In the genomic region with DNA sequence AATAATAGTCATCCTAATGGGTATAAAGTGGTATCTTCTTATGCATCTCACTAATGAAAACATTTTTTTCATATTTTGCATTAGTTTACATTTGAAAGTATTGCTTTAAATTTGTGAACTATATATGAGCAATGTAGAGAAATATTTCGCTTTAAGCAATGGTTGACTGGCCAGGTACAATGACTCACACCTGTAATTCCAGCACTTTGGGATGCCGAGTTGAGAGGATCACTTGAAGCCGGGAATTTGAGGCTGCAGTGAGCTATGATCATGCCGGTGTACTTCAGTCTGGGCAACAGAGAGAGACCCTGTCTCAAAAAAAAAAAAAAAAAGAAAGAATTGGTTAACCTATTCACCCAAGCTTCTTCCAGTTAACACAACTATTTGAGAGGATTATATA, we compare ENCODE assay signal across 25 cellular contexts. TPM values are rescaled to one million over a fixed set of nuclear protein-coding genes. Genes with fewer than 3 reads are reported as not detected.
DNase-seq lines count a peak whose midpoint lies in the region; ATAC-seq, FAIRE-seq and TF ChIP-seq lines count a peak whose summit lies in the region.
"Had no signal": no experiment of that assay in that cellular context is flagged by ENCODE, and none has a peak within 500 bp of the region (broad histone marks: within the 10 kb centered on the region; RNA-seq: fewer than 3 reads in every experiment).

No MANE protein-coding gene starts in this region.

- H3K9me3 Mint-ChIP-seq in MCF 10A (ENCODE audit: unreplicated experiment): no peaks in the 10 kb centered on the region
- H3K9me3 Mint-ChIP-seq: HFFc6, IgD-negative memory B cell had no signal

- TF ChIP-seq EP300 in esophagus muscularis mucosa (IDR thresholded peaks at IDR 0.05): no peak

- no peak for ATAC-seq in SK-N-SH treated with all-trans-retinoic acid at 6 μM for 48 hours
- ATAC-seq: Panc1 had no signal

- POLR2A ChIA-PET in MCF 10A (lab: Yijun Ruan, JAX): interaction anchor here (0.6 to 7.0 kb wide), 9 partner anchors 8 to 102 kb away, joined by 3 to 84 read pairs (median 4); partner anchors contain the start of gene ZCCHC2

- peaks cover 2% of the 10 kb centered on the region for H3K36me3 ChIP-seq in breast epithelium
- peaks cover 3% of the 10 kb centered on the region for H3K36me3 ChIP-seq in bronchial epithelial cell (ENCODE audit: control insufficient read depth, insufficient read depth, low read length)
- H3K36me3 ChIP-seq in esophagus muscularis mucosa: peaks cover 6 to 28% (median 18%) of the 10 kb centered on the region in 4 donors

- H3K4me1 ChIP-seq in breast epithelium: no peaks in the 10 kb centered on the region
- peaks cover 0 to 45% (median 22%) of the 10 kb centered on the region in 4 donors for H3K4me1 ChIP-seq in esophagus muscularis mucosa

- no peak overlapping the region for H3K27ac Mint-ChIP-seq in MCF 10A (ENCODE audit: low read depth, unreplicated experiment)
- H3K27ac Mint-ChIP-seq: CD14-positive monocyte, HFFc6 had no signal

- H3K27me3 Mint-ChIP-seq in MCF 10A (ENCODE audit: insufficient read depth, unreplicated experiment): no peaks in the 10 kb centered on the region
- H3K27me3 Mint-ChIP-seq: IgD-negative memory B cell had no signal

- DNase-seq in MCF 10A (ENCODE audit: unreplicated experiment) (peak; percentile 63), breast epithelium (ENCODE audit: low spot score in 2 of 2) (no peak), bronchial epithelial cell (ENCODE audit: low read depth) (peak; percentile 85), kidney tubule cell (ENCODE audit: low spot score) (peak; percentile 80), RPMI8226 (no peak), esophagus muscularis mucosa (ENCODE audit: extremely low spot score) (no peak), erythroblast (lab: John Stamatoyannopoulos, UW) (no peak)
- DNase-seq: DMS 273 treated with DMSO at 0.1 percent for 48 hours, DND-41, H7, HFFc6, Kasumi-1, MM.1S, NCI-H1092, NCI-H146, NCI-H2029 treated with DMSO at 0.1 percent for 48 hours, NCI-H2171, NCI-H526, SHP77 had no signal

- no peak for TF ChIP-seq CTCF in MCF 10A (IDR thresholded peaks at IDR 0.05; ENCODE audit: unreplicated experiment)
- TF ChIP-seq CTCF in breast epithelium (IDR thresholded peaks at IDR 0.05): no peak
- TF ChIP-seq CTCF in bronchial epithelial cell (IDR thresholded peaks at IDR 0.05; ENCODE audit: insufficient read depth, low read length, severe bottlenecking): no peak
- no peak for TF ChIP-seq CTCF in esophagus muscularis mucosa (IDR thresholded peaks at IDR 0.05)

- CTCF ChIA-PET in MCF 10A (lab: Yijun Ruan, JAX): interaction anchor here (0.7 to 1.8 kb wide), 4 partner anchors 13 to 935 kb away, joined by 3 to 7 read pairs (median 3); no protein-coding TSS in a partner anchor

- H3K4me1 Mint-ChIP-seq in MCF 10A (ENCODE audit: insufficient read depth, unreplicated experiment): no peaks in the 10 kb centered on the region

- H3K27ac ChIP-seq in breast epithelium (no peak overlapping the region), esophagus muscularis mucosa (replicated peaks in 1 of 4) (no peak overlapping the region)
- H3K27ac ChIP-seq: 22Rv1 had no signal

- no peak for TF ChIP-seq POLR2A in breast epithelium (IDR thresholded peaks at IDR 0.05)
- TF ChIP-seq POLR2A in esophagus muscularis mucosa (IDR thresholded peaks at IDR 0.05; ENCODE audit: low read depth): no peak
- TF ChIP-seq POLR2A in erythroblast (IDR thresholded peaks at IDR 0.05; ENCODE audit: low read length): no peak

- no TSS peak for BruUV-seq in MCF 10A (replicated peaks; lab: Mats Ljungman, UMichigan)

- H3K4me3 ChIP-seq in breast epithelium: no peak overlapping the region
- H3K4me3 ChIP-seq in bronchial epithelial cell (ENCODE audit: low read depth, low read length): no peak overlapping the region
- H3K4me3 ChIP-seq in esophagus muscularis mucosa: no peak overlapping the region

- intact Hi-C loops in MCF 10A (cut with micrococcal nuclease): no loop called here
- intact Hi-C loops in breast epithelium (cut with DNase I; ENCODE audit: low total_unique reads): no loop called here
- intact Hi-C loops in esophagus muscularis mucosa (cut with DNase I): no loop called here

- H3K4me3 Mint-ChIP-seq in MCF 10A (ENCODE audit: unreplicated experiment): no peak overlapping the region
- H3K4me3 Mint-ChIP-seq: CD14-positive monocyte, HFFc6 had no signal

- WGBS in esophagus muscularis mucosa: 98% methylated on average over 4 of the region's 4 CpGs

- no peaks in the 10 kb centered on the region for H3K27me3 ChIP-seq in breast epithelium
- no peaks in the 10 kb centered on the region for H3K27me3 ChIP-seq in bronchial epithelial cell (ENCODE audit: control insufficient read depth, insufficient read depth, low read length)
- no peaks in the 10 kb centered on the region for H3K27me3 ChIP-seq in esophagus muscularis mucosa

- H3K36me3 Mint-ChIP-seq in MCF 10A (ENCODE audit: insufficient read depth, unreplicated experiment): peaks cover 12% of the 10 kb centered on the region
- H3K36me3 Mint-ChIP-seq: IgD-negative memory B cell had no signal

- no peak for FAIRE-seq in bronchial epithelial cell (lab: Jason Lieb, UNC)
- FAIRE-seq: HTR-8/SVneo had no signal

- H3K9me3 ChIP-seq in breast epithelium (no peaks in the 10 kb centered on the region), esophagus muscularis mucosa (no peaks in the 10 kb centered on the region)

TF ChIP-seq in SK-N-SH treated with all-trans-retinoic acid at 6 μM for 48 hours, 23 proteins besides CTCF, POLR2A, EP300 and RAD21 (continues in another document):
- TF ChIP-seq CREB5 (CRISPR knock-in tag; IDR thresholded peaks at IDR 0.05; ENCODE audit: low read depth) (no peak), GLIS3 (CRISPR knock-in tag; IDR thresholded peaks at IDR 0.05) (no peak), RARB (CRISPR knock-in tag; IDR thresholded peaks at IDR 0.05) (no peak), TOX (CRISPR knock-in tag; IDR thresholded peaks at IDR 0.05; ENCODE audit: borderline replicate concordance) (no peak), ARNTL (CRISPR knock-in tag; IDR thresholded peaks at IDR 0.05; ENCODE audit: borderline replicate concordance, low read depth) (no peak), CSRNP3 (CRISPR knock-in tag; IDR thresholded peaks at IDR 0.05) (no peak), ZFP30 (CRISPR knock-in tag; IDR thresholded peaks at IDR 0.05) (no peak), PATZ1 (CRISPR knock-in tag; IDR thresholded peaks at IDR 0.05; ENCODE audit: borderline replicate concordance) (no peak), PPARA (CRISPR knock-in tag; IDR thresholded peaks at IDR 0.05; ENCODE audit: borderline replicate concordance) (no peak)

RNA-seq across cellular contexts. Expression of gene ZCCHC2, which starts 15.1 kb away (rescaled TPM):
- 14.6 and 15.0 TPM in 2 replicates for total RNA-seq in MCF 10A (2022)
- 10 to 100 TPM; 24.3 to 36.3 (median 26.2) TPM for total RNA-seq in breast epithelium
- 8.7 and 9.7 TPM in 2 replicates for total RNA-seq in bronchial epithelial cell
- 10 to 100 TPM; 18.9 to 26.1 (median 23.8) TPM for total RNA-seq in esophagus muscularis mucosa

Comparison
In these comparisons a context has a peak if more than half of its experiments do, and no peak if none do; other contexts are left out.
1. DNase-seq: peak in MCF 10A (single experiment), bronchial epithelial cell (single experiment) and kidney tubule cell (single experiment); none in breast epithelium (0 of 2), RPMI8226 (single experiment), esophagus muscularis mucosa (single experiment) and erythroblast (0 of 2).